Comparison of ENCODE assay signal across 8 cellular contexts in the genomic region with DNA sequence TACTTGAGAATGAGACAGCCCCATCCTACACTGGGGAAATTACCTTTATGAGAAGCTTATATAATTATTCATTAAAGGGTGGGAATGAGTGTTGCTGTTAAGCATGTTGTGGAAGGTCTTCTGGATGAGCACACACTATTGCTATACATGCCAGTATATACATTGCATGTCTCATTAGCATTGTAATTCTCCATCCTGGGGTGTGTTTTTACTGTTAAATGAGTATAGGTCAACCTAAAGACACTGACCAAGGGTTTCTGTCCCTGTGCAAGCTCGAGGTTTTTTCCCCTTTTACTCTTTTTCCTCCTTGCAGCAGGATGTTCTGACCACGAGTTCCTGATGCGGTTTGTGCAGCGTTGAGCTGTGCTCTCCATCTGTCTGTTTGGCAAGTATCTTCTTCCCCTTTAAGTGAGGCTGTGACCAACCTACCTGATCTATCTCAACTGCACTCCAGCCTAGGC. TPM values are rescaled to one million over a fixed set of nuclear protein-coding genes. Genes with fewer than 3 reads are reported as not detected.
A peak's percentile ranks its signal among the peaks of the same experiment; 100 is the strongest.
DNase-seq lines count a peak whose midpoint lies in the region; ATAC-seq and TF ChIP-seq lines count a peak whose summit lies in the region.

No MANE protein-coding gene starts in this region.

- peak overlapping the region; percentile 29 for H3K4me3 Mint-ChIP-seq in CD8-positive, alpha-beta T cell
- H3K4me3 Mint-ChIP-seq in activated naive CD8-positive, alpha-beta T cell treated with anti-CD3 and anti-CD28 coated beads, Interleukin-2, amount 10 ng/mL, durations not matched to agents 7 days and 5 days: peak overlapping the region; percentile 78

- no peak for TF ChIP-seq CTCF in CD8-positive, alpha-beta T cell (IDR thresholded peaks at IDR 0.05)

- no peaks in the 10 kb centered on the region for H3K9me3 Mint-ChIP-seq in CD8-positive, alpha-beta T cell
- no peaks in the 10 kb centered on the region for H3K9me3 Mint-ChIP-seq in activated naive CD8-positive, alpha-beta T cell treated with anti-CD3 and anti-CD28 coated beads, Interleukin-2, amount 10 ng/mL, durations not matched to agents 7 days and 5 days

- no peaks in the 10 kb centered on the region for H3K27me3 Mint-ChIP-seq in CD8-positive, alpha-beta T cell (ENCODE audit: low read depth)
- H3K27me3 Mint-ChIP-seq in activated naive CD8-positive, alpha-beta T cell treated with anti-CD3 and anti-CD28 coated beads, Interleukin-2, amount 10 ng/mL, durations not matched to agents 7 days and 5 days: no peaks in the 10 kb centered on the region

- H3K27ac Mint-ChIP-seq in CD8-positive, alpha-beta T cell: peak overlapping the region; percentile 46
- H3K27ac Mint-ChIP-seq in activated naive CD8-positive, alpha-beta T cell treated with anti-CD3 and anti-CD28 coated beads, Interleukin-2, amount 10 ng/mL, durations not matched to agents 7 days and 5 days: peak overlapping the region; percentile 83

- intact Hi-C loops in CD8-positive, alpha-beta T cell (cut with DNase I, micrococcal nuclease): no loop called here

- peaks cover 16% of the 10 kb centered on the region for H3K4me1 ChIP-seq in CD8-positive, alpha-beta T cell (ENCODE audit: insufficient read depth, low read length)

- H3K4me1 Mint-ChIP-seq in CD8-positive, alpha-beta T cell (ENCODE audit: low read depth): peaks cover 22% of the 10 kb centered on the region
- H3K4me1 Mint-ChIP-seq in activated naive CD8-positive, alpha-beta T cell treated with anti-CD3 and anti-CD28 coated beads, Interleukin-2, amount 10 ng/mL, durations not matched to agents 7 days and 5 days: peaks cover 23% of the 10 kb centered on the region

- H3K36me3 Mint-ChIP-seq in CD8-positive, alpha-beta T cell: peaks cover 5% of the 10 kb centered on the region
- peaks cover 18% of the 10 kb centered on the region for H3K36me3 Mint-ChIP-seq in activated naive CD8-positive, alpha-beta T cell treated with anti-CD3 and anti-CD28 coated beads, Interleukin-2, amount 10 ng/mL, durations not matched to agents 7 days and 5 days

- no peak overlapping the region for H3K4me3 ChIP-seq in CD8-positive, alpha-beta T cell (ENCODE audit: low read depth, low read length)
- H3K4me3 ChIP-seq in MG63: no peak overlapping the region

- POLR2A ChIA-PET in CD8-positive, alpha-beta T cell (lab: Charles Lee): interaction anchor here (0.8 to 2.1 kb wide), 5 partner anchors 7 to 30 kb away, joined by 3 to 10 read pairs (median 7); partner anchors contain the start of genes IVD and KNSTRN
- POLR2A ChIA-PET in activated naive CD8-positive, alpha-beta T cell treated with anti-CD3 and anti-CD28 coated beads, Interleukin-2, amount 10 ng/mL, durations not matched to agents 7 days and 5 days (lab: Charles Lee): interaction anchor here (0.7 to 2.2 kb wide), 6 partner anchors 9 to 71 kb away, joined by 3 to 15 read pairs (median 6); partner anchors contain the start of gene KNSTRN

- CTCF ChIA-PET in CD8-positive, alpha-beta T cell (lab: Charles Lee): interaction anchor here (0.6 to 2.1 kb wide), 9 partner anchors 9 to 61 kb away, joined by 3 to 11 read pairs (median 4); no protein-coding TSS in a partner anchor

- DNase-seq in CD8-positive, alpha-beta T cell: no peak
- DNase-seq in HT1080 (ENCODE audit: low read depth) (peak; percentile 33), NCI-H446 treated with DMSO at 0.1 percent for 48 hours (lab: John Stamatoyannopoulos, UW) (no peak), MG63 (no peak)
- no peak for DNase-seq in activated naive CD8-positive, alpha-beta T cell treated with anti-CD3 and anti-CD28 coated beads, Interleukin-2, amount 10 ng/mL, durations not matched to agents 7 days and 5 days
- DNase-seq in stimulated activated CD4-positive, alpha-beta T cell treated with anti-CD3 and anti-CD28 coated beads, Interleukin-4, amount 100 ng/mL, for 24 hours: no peak
- no peak for DNase-seq in effector CD4-positive, alpha-beta T cell

- no peaks in the 10 kb centered on the region for H3K27me3 ChIP-seq in CD8-positive, alpha-beta T cell (ENCODE audit: insufficient read depth, low read length)
- no peaks in the 10 kb centered on the region for H3K27me3 ChIP-seq in MG63

- peak; percentile 46 for ATAC-seq in CD8-positive, alpha-beta T cell
- ATAC-seq in GM19372 (IDR thresholded peaks at IDR 0.05; ENCODE audit: low read depth, unreplicated experiment): peak; percentile 78
- ATAC-seq in activated naive CD8-positive, alpha-beta T cell treated with anti-CD3 and anti-CD28 coated beads, Interleukin-2, amount 10 ng/mL, durations not matched to agents 7 days and 5 days (ENCODE audit: low read depth): peak; percentile 87

- no peaks in the 10 kb centered on the region for H3K36me3 ChIP-seq in CD8-positive, alpha-beta T cell (ENCODE audit: insufficient read depth, low read length)
- H3K36me3 ChIP-seq in MG63: peaks cover 9% of the 10 kb centered on the region

- H3K9me3 ChIP-seq in CD8-positive, alpha-beta T cell (ENCODE audit: low read length): no peaks in the 10 kb centered on the region
- H3K9me3 ChIP-seq in MG63: no peaks in the 10 kb centered on the region

- H3K27ac ChIP-seq in CD8-positive, alpha-beta T cell (ENCODE audit: low read depth, low read length): no peak overlapping the region

RNA-seq across cellular contexts. Expression of gene IVD, which starts 7.2 kb away (rescaled TPM):
- 10 to 100 TPM; 46.6 to 54.9 TPM for total RNA-seq in CD8-positive, alpha-beta T cell
- total RNA-seq in HT1080 (2014; rRNA removed; shearing (Covaris generic)): 15.3 and 18.5 TPM in 2 replicates
- polyA plus RNA-seq in HT1080 (2015; cell fraction: cytosol; rRNA removed): 29.0 and 30.0 TPM in 2 replicates
- polyA plus RNA-seq in HT1080 (2015; cell fraction: nucleus; rRNA removed): 67.2 and 80.6 TPM in 2 replicates
- 10 to 100 TPM; 92.4 to 95.2 TPM for total RNA-seq in activated naive CD8-positive, alpha-beta T cell treated with anti-CD3 and anti-CD28 coated beads, Interleukin-2, amount 10 ng/mL, durations not matched to agents 7 days and 5 days
- 25.6 and 43.7 TPM in 2 replicates for total RNA-seq in MG63 (2014; rRNA removed; shearing (Covaris generic); ENCODE audit: low replicate concordance)

RNA-seq across cellular contexts. Expression of gene KNSTRN, which starts 15.9 kb away (rescaled TPM):
- total RNA-seq in CD8-positive, alpha-beta T cell: 1 to 10 TPM; 3.8 to 5.4 TPM
- total RNA-seq in HT1080 (2014; rRNA removed; shearing (Covaris generic)): 132 and 161 TPM in 2 replicates
- 84.6 and 87.3 TPM in 2 replicates for polyA plus RNA-seq in HT1080 (2015; cell fraction: cytosol; rRNA removed)
- polyA plus RNA-seq in HT1080 (2015; cell fraction: nucleus; rRNA removed): 69.2 and 85.8 TPM in 2 replicates
- 10 to 100 TPM; 47.0 to 49.5 TPM for total RNA-seq in activated naive CD8-positive, alpha-beta T cell treated with anti-CD3 and anti-CD28 coated beads, Interleukin-2, amount 10 ng/mL, durations not matched to agents 7 days and 5 days
- 72.1 and 101 TPM in 2 replicates for total RNA-seq in MG63 (2014; rRNA removed; shearing (Covaris generic); ENCODE audit: low replicate concordance)

RNA-seq across cellular contexts. Expression of gene DISP2, which starts 40.4 kb away (rescaled TPM):
- total RNA-seq in CD8-positive, alpha-beta T cell: under 1 TPM; 0.05 to 0.25 TPM
- 1.0 and 1.8 TPM in 2 replicates for total RNA-seq in HT1080 (2014; rRNA removed; shearing (Covaris generic))
- polyA plus RNA-seq in HT1080 (2015; cell fraction: cytosol; rRNA removed): 0.65 and 0.70 TPM in 2 replicates
- 0.96 and 1.3 TPM in 2 replicates for polyA plus RNA-seq in HT1080 (2015; cell fraction: nucleus; rRNA removed)
- total RNA-seq in activated naive CD8-positive, alpha-beta T cell treated with anti-CD3 and anti-CD28 coated beads, Interleukin-2, amount 10 ng/mL, durations not matched to agents 7 days and 5 days: 1 to 10 TPM; 1.5 to 2.0 TPM
- total RNA-seq in MG63 (2014; rRNA removed; shearing (Covaris generic); ENCODE audit: low replicate concordance): 0.37 and 0.43 TPM in 2 replicates

RNA-seq across cellular contexts. Expression of gene BAHD1, which starts 42.3 kb away (rescaled TPM):
- total RNA-seq in CD8-positive, alpha-beta T cell: 10 to 100 TPM; 22.2 to 23.7 TPM
- 17.5 and 18.0 TPM in 2 replicates for total RNA-seq in HT1080 (2014; rRNA removed; shearing (Covaris generic))
- polyA plus RNA-seq in HT1080 (2015; cell fraction: cytosol; rRNA removed): 13.5 and 13.9 TPM in 2 replicates
- 23.7 and 28.3 TPM in 2 replicates for polyA plus RNA-seq in HT1080 (2015; cell fraction: nucleus; rRNA removed)
- total RNA-seq in activated naive CD8-positive, alpha-beta T cell treated with anti-CD3 and anti-CD28 coated beads, Interleukin-2, amount 10 ng/mL, durations not matched to agents 7 days and 5 days: 10 to 100 TPM; 29.6 to 30.0 TPM
- total RNA-seq in MG63 (2014; rRNA removed; shearing (Covaris generic); ENCODE audit: low replicate concordance): 5.9 and 8.2 TPM in 2 replicates

RNA-seq across cellular contexts. Expression of gene PHGR1, which starts 47.6 kb away (rescaled TPM):
- not detected for total RNA-seq in CD8-positive, alpha-beta T cell
- not detected in 2 replicates for total RNA-seq in HT1080 (2014; rRNA removed; shearing (Covaris generic))
- polyA plus RNA-seq in HT1080 (2015; cell fraction: cytosol; rRNA removed): not detected in 2 replicates
- polyA plus RNA-seq in HT1080 (2015; cell fraction: nucleus; rRNA removed): not detected in 2 replicates
- not detected for total RNA-seq in activated naive CD8-positive, alpha-beta T cell treated with anti-CD3 and anti-CD28 coated beads, Interleukin-2, amount 10 ng/mL, durations not matched to agents 7 days and 5 days
- not detected in 2 replicates for total RNA-seq in MG63 (2014; rRNA removed; shearing (Covaris generic); ENCODE audit: low replicate concordance)

Comparison
In these comparisons a context has a peak if more than half of its experiments do, and no peak if none do; other contexts are left out.
1. RNA of gene KNSTRN, which starts 15.9 kb away (total RNA-seq): 132 to 161 TPM in HT1080, 72.1 to 101 TPM in MG63 and 47.0 to 49.5 TPM in activated naive CD8-positive, alpha-beta T cell treated with anti-CD3 and anti-CD28 coated beads, Interleukin-2, amount 10 ng/mL, durations not matched to agents 7 days and 5 days; 3.8 to 5.4 TPM in CD8-positive, alpha-beta T cell; every median in the first group is over 4 times any median in the second.
2. Peak in every context shown above with its lines, with median percentiles within 50 percentile points of each other: ATAC-seq.